ENCODE assay signal across 8 cellular contexts in genomic region chr5:91225848-91226686, GRCh38.
DNase-seq lines count a peak whose midpoint lies in the region; ATAC-seq and TF ChIP-seq lines count a peak whose summit lies in the region.

No MANE protein-coding gene starts in this region.

- H3K36me3 ChIP-seq in DOHH2 (ENCODE audit: control insufficient read depth, low read length): no peaks in the 10 kb centered on the region

- peak; percentile 81 for ATAC-seq in GM21529 (IDR thresholded peaks at IDR 0.05; ENCODE audit: unreplicated experiment)

- no peak overlapping the region for H3K27ac ChIP-seq in DOHH2 (ENCODE audit: low read depth, low read length)

- H3K27me3 ChIP-seq in DOHH2 (ENCODE audit: control insufficient read depth, low read length): peaks cover 13% of the 10 kb centered on the region; the same call in 1 of the 2 replicates

- H4K20me1 ChIP-seq in DOHH2 (ENCODE audit: control insufficient read depth, insufficient read depth, low read depth, low read length): no peaks in the 10 kb centered on the region

- peaks cover 5% of the 10 kb centered on the region; the same call in 1 of the 2 replicates for H3K9me3 ChIP-seq in DOHH2 (ENCODE audit: control insufficient read depth, insufficient read depth, low read length)

- no peaks in the 10 kb centered on the region for H3K9me2 ChIP-seq in DOHH2 (replicated peaks; ENCODE audit: control insufficient read depth, low read length)

- no peak overlapping the region for H3K4me3 ChIP-seq in DOHH2 (ENCODE audit: low read length)
- H3K4me3 ChIP-seq in fibroblast of villous mesenchyme (ENCODE audit: low read depth, low read length): no peak overlapping the region

- H3K79me2 ChIP-seq in DOHH2 (ENCODE audit: control insufficient read depth, low read length): no peaks in the 10 kb centered on the region

- TF ChIP-seq CTCF in DOHH2 (IDR thresholded peaks at IDR 0.05; ENCODE audit: low read depth, low read length, poor library complexity, severe bottlenecking) (peak; percentile 70), fibroblast of villous mesenchyme (IDR thresholded peaks at IDR 0.05; ENCODE audit: insufficient read depth, low read depth, low read length) (peak; percentile 40)

- H3K4me2 ChIP-seq in DOHH2 (ENCODE audit: low read length): no peak overlapping the region

- H3K4me1 ChIP-seq in DOHH2 (ENCODE audit: control insufficient read depth, low read length): no peaks in the 10 kb centered on the region

- H3F3A ChIP-seq in DOHH2 (ENCODE audit: control insufficient read depth, insufficient read depth): no peaks in the 10 kb centered on the region

- DNase-seq in NCI-H2029 treated with DMSO at 0.1 percent for 48 hours (lab: John Stamatoyannopoulos, UW) (peak; percentile 10), fibroblast of villous mesenchyme (ENCODE audit: low read depth) (no peak), Ammon's horn (ENCODE audit: low spot score) (no peak), NOMO-1 treated with dmso at 0.1 percent for 144 hours (lab: John Stamatoyannopoulos, UW; ENCODE audit: unreplicated experiment) (no peak)
- peak; percentile 5 for DNase-seq in activated CD8-positive, alpha-beta memory T cell treated with anti-CD3 and anti-CD28 coated beads, Interleukin-2, amount 50 U/mL, for 1 hour (ENCODE audit: extremely low read depth)
- peak; percentile 30 to 34 for DNase-seq in stimulated activated CD4-positive, alpha-beta T cell treated with anti-CD3 and anti-CD28 coated beads, Interleukin-1b, Interleukin-23, amount 100 ng/mL, for 1 hour (ENCODE audit: low read depth in 2 of 2)

Comparison
In these comparisons a context has a peak if more than half of its experiments do, and no peak if none do; other contexts are left out.
1. DNase-seq: peak in NCI-H2029 treated with DMSO at 0.1 percent for 48 hours (single experiment), activated CD8-positive, alpha-beta memory T cell treated with anti-CD3 and anti-CD28 coated beads, Interleukin-2, amount 50 U/mL, for 1 hour (single experiment) and stimulated activated CD4-positive, alpha-beta T cell treated with anti-CD3 and anti-CD28 coated beads, Interleukin-1b, Interleukin-23, amount 100 ng/mL, for 1 hour (2 of 2); none in fibroblast of villous mesenchyme (single experiment), Ammon's horn (single experiment) and NOMO-1 treated with dmso at 0.1 percent for 144 hours (single experiment).